ENCODE assay signal across 8 cellular contexts in the genomic region with DNA sequence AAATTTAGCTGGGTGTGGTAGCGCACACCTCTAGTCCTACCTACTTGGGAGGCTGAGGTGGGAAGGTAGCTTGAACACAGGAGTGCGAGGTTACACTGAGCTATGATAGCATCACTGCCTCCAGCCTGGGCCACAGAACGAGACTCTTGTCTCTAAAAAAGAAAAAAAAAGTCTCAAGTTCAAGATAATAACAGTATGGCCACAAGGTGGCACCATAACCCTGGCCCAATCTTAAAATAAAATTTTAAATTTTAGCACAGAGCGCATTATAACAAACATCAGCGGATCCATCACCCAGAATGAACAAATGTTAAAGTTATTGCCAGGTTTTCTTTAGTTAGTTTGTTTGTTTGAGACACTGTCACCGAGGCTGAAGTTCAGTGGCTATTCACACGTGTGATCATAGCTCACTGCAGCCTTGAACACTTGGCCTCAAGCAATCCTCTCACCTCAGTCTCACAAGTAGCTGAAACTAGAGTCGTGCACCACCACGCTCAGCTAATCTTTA. TPM values are rescaled to one million over a fixed set of nuclear protein-coding genes. Genes with fewer than 3 reads are reported as not detected.
A peak's percentile ranks its signal among the peaks of the same experiment; 100 is the strongest.
DNase-seq lines count a peak whose midpoint lies in the region; ATAC-seq and TF ChIP-seq lines count a peak whose summit lies in the region.

No MANE protein-coding gene starts in this region.

- H3K27me3 ChIP-seq in Loucy (ENCODE audit: insufficient read depth, low read length, poor library complexity, severe bottlenecking): no peaks in the 10 kb centered on the region

- TF ChIP-seq CTCF in Loucy (conservative IDR thresholded peaks at IDR 0.05; ENCODE audit: low read length) (peak; percentile 84), WI38 (IDR thresholded peaks at IDR 0.05; ENCODE audit: low read depth, low read length) (peak; percentile 34; the same call in 1 of the 2 replicates), fibroblast of mammary gland (conservative IDR thresholded peaks at IDR 0.05; ENCODE audit: control insufficient read depth, insufficient read depth, low read depth, low read length) (peak; percentile 65)

- no peak overlapping the region for H2AFZ ChIP-seq in Loucy (ENCODE audit: low read length)

- no peaks in the 10 kb centered on the region for H3K79me2 ChIP-seq in Loucy (ENCODE audit: insufficient read depth, low read length)

- no peaks in the 10 kb centered on the region for H3K4me1 ChIP-seq in Loucy (ENCODE audit: insufficient read depth, low read length, poor library complexity, severe bottlenecking)

- no peaks in the 10 kb centered on the region for H4K20me1 ChIP-seq in Loucy (ENCODE audit: insufficient read depth, low read length, poor library complexity, severe bottlenecking)

- H3K4me2 ChIP-seq in Loucy (ENCODE audit: low read depth, low read length, poor library complexity, severe bottlenecking): no peak overlapping the region

- peak; percentile 48 for DNase-seq in NCI-H2227 (lab: John Stamatoyannopoulos, UW; ENCODE audit: unreplicated experiment)
- no peak for DNase-seq in NCI-H2227 treated with DMSO at 0.1 percent for 48 hours (lab: John Stamatoyannopoulos, UW)
- DNase-seq in fibroblast of mammary gland (ENCODE audit: low read depth): peak; percentile 59
- peak; percentile 53 to 65 for DNase-seq in stimulated activated CD4-positive, alpha-beta T cell treated with anti-CD3 and anti-CD28 coated beads, Interleukin-2, amount 100 ng/mL, for 48 hours
- no peak for DNase-seq in cerebellum (ENCODE audit: low spot score)

- H3K36me3 ChIP-seq in Loucy (ENCODE audit: insufficient read depth, low read length): no peaks in the 10 kb centered on the region

- no peaks in the 10 kb centered on the region for H3F3A ChIP-seq in Loucy (ENCODE audit: low read depth)

- H3K4me3 ChIP-seq in Loucy (ENCODE audit: low read length, poor library complexity, severe bottlenecking) (no peak overlapping the region), WI38 (ENCODE audit: low read depth, low read length) (no peak overlapping the region), fibroblast of mammary gland (ENCODE audit: control insufficient read depth, low read depth, low read length) (no peak overlapping the region)

- H3K9ac ChIP-seq in Loucy (ENCODE audit: low read depth, low read length, poor library complexity, severe bottlenecking): no peak overlapping the region

- no peaks in the 10 kb centered on the region for H3K9me3 ChIP-seq in Loucy (ENCODE audit: insufficient read depth, low read depth, low read length)

- ATAC-seq in GM18517 (IDR thresholded peaks at IDR 0.05; ENCODE audit: unreplicated experiment): no peak

- no peaks in the 10 kb centered on the region for H3K9me2 ChIP-seq in Loucy (replicated peaks; ENCODE audit: low read depth, low read length)

RNA-seq across cellular contexts. Expression of a gene that starts 2.9 kb away (rescaled TPM):
- 0.09 TPM for total RNA-seq in cerebellum

RNA-seq across cellular contexts. Expression of a gene that starts 17.7 kb away (rescaled TPM):
- 12.5 TPM for total RNA-seq in cerebellum

Comparison
In these comparisons a context has a peak if more than half of its experiments do, and no peak if none do; other contexts are left out.
1. DNase-seq: peak in NCI-H2227 (single experiment), fibroblast of mammary gland (single experiment) and stimulated activated CD4-positive, alpha-beta T cell treated with anti-CD3 and anti-CD28 coated beads, Interleukin-2, amount 100 ng/mL, for 48 hours (2 of 2); none in NCI-H2227 treated with DMSO at 0.1 percent for 48 hours (single experiment) and cerebellum (single experiment).
2. CTCF ChIP-seq: peak in every context shown above with its lines; median percentile 84 in Loucy; 65 in fibroblast of mammary gland; 34 in WI38.